Comparison of ENCODE assay signal across 8 cellular contexts in the genomic region with DNA sequence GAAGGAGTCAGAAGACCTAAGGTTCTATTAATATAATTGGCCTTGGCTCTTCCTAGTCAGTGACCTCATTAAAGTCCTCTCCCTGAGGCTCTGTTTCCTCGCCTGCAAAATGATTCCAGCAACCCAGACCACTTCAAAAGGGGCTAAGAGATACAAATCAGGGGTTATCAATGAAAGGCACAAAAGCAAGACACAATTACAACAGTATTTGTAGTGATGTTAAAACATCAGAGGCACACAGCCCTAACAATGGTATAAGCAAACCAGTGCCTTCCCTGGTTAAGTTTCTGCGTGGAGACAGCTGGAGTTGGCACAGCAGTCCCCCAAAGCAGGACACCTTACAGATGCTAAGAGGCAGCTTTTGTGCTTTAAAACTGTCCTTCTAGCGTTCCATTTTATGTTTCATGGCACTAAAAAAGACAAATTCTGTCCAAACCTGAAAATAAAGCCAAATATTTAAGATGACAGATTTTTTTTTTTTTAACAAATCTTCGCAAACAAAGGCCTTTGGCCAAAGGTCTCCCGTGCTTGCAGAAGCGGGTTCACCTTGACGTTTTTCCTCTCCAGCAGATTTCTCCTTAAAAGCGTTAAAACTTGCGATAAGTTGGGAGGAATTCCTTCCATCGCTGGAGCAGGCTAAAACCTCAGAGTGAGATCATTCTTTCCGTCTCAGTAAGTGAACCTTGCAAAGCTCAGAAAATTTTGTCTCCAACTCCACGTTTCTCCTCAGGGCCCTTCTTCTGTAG. TPM values are rescaled to one million over a fixed set of nuclear protein-coding genes. Genes with fewer than 3 reads are reported as not detected.
DNase-seq lines count a peak whose midpoint lies in the region; ATAC-seq and TF ChIP-seq lines count a peak whose summit lies in the region.

No MANE protein-coding gene starts in this region.

- H3K4me1 Mint-ChIP-seq in T-helper 17 cell (peaks cover 25% of the 10 kb centered on the region), naive B cell (peaks cover 15 to 37% (median 33%) of the 10 kb centered on the region in 3 donors)

- H3K9me3 ChIP-seq in T-helper 17 cell (ENCODE audit: control insufficient read depth, low read length, poor library complexity, severe bottlenecking), result no peaks in the 10 kb centered on the region

- H3K27ac Mint-ChIP-seq in T-helper 17 cell, result peak overlapping the region; percentile 96
- H3K27ac Mint-ChIP-seq in naive B cell, result peak overlapping the region; percentile 84 to 97 (median 95)

- H3K36me3 Mint-ChIP-seq in T-helper 17 cell (ENCODE audit: low read depth) (no peaks in the 10 kb centered on the region), naive B cell (peaks cover 0 to 6% of the 10 kb centered on the region in 2 donors)

- H3K27me3 Mint-ChIP-seq in T-helper 17 cell, result no peaks in the 10 kb centered on the region
- no peaks in the 10 kb centered on the region for H3K27me3 Mint-ChIP-seq in naive B cell

- H3K4me3 Mint-ChIP-seq in T-helper 17 cell (peak overlapping the region; percentile 95), naive B cell (peak overlapping the region; percentile 90 to 98 (median 96))

- DNase-seq in ELF-1 (ENCODE audit: low read depth, low spot score) (peak; percentile 42), T-helper 17 cell (no peak), erythroblast (lab: John Stamatoyannopoulos, UW) (peak; percentile 31 to 39), naive B cell (no peak), cortex of kidney (lab: John Stamatoyannopoulos, UW) (no peak), NCI-H345 treated with DMSO at 0.1 percent for 48 hours (lab: John Stamatoyannopoulos, UW; ENCODE audit: unreplicated experiment) (no peak)
- no peak for DNase-seq in stimulated activated CD4-positive, alpha-beta T cell treated with anti-CD3 and anti-CD28 coated beads, Interleukin-4, amount 100 ng/mL, for 1 hour

- TF ChIP-seq POLR2A in erythroblast (IDR thresholded peaks at IDR 0.05; ENCODE audit: low read length), result no peak

- ATAC-seq in HG02852 (IDR thresholded peaks at IDR 0.05; ENCODE audit: unreplicated experiment) (peak; percentile 10), T-helper 17 cell (no peak), naive B cell (ENCODE audit: low read depth in 2 of 2) (no peak)

- peaks cover 0 to 13% (median 0%) of the 10 kb centered on the region in 7 donors for H3K9me3 Mint-ChIP-seq in naive B cell

RNA-seq across cellular contexts. Expression of a gene that starts 1.0 kb away (rescaled TPM):
- total RNA-seq in T-helper 17 cell, result 10 to 100 TPM; 30.7 to 34.4 TPM
- polyA plus RNA-seq in naive B cell (ENCODE audit: low read depth in 6 of 6), result 10 to 100 TPM; 14.5 to 19.6 (median 18.0) TPM

Comparison
In these comparisons a context has a peak if more than half of its experiments do, and no peak if none do; other contexts are left out.
1. DNase-seq: peak in ELF-1 (single experiment) and erythroblast (2 of 2); none in T-helper 17 cell (0 of 3), naive B cell (single experiment), cortex of kidney (single experiment), NCI-H345 treated with DMSO at 0.1 percent for 48 hours (single experiment) and stimulated activated CD4-positive, alpha-beta T cell treated with anti-CD3 and anti-CD28 coated beads, Interleukin-4, amount 100 ng/mL, for 1 hour (single experiment).